In genomic region chr16:16116841-16117240, GRCh38 we compare ENCODE assay signal across 22 cellular contexts.
DNase-seq lines count a peak whose midpoint lies in the region; ATAC-seq, FAIRE-seq and TF ChIP-seq lines count a peak whose summit lies in the region.
"Had no signal": no experiment of that assay in that cellular context is flagged by ENCODE, and none has a peak within 500 bp of the region (broad histone marks: within the 10 kb centered on the region; RNA-seq: fewer than 3 reads in every experiment).

No MANE protein-coding gene starts in this region.

- no peak overlapping the region for H3K14ac ChIP-seq in IMR-90 (replicated peaks; ENCODE audit: low read depth, low read length)

- H4K20me1 ChIP-seq in IMR-90 (ENCODE audit: insufficient read depth, low read length) (peaks cover 14% of the 10 kb centered on the region), GM12878 (ENCODE audit: control insufficient read depth, insufficient read depth) (no peaks in the 10 kb centered on the region)

- TF ChIP-seq RAD21 in IMR-90 (IDR thresholded peaks at IDR 0.05; ENCODE audit: low read length) (no peak), GM12878 (IDR thresholded peaks at IDR 0.05; ENCODE audit: insufficient read depth, low read depth, low read length) (no peak)

- intact Hi-C loops in IMR-90 (cut with micrococcal nuclease), result no loop called here
- intact Hi-C loops in GM12878 (cut with micrococcal nuclease; ENCODE audit: unreplicated experiment), result no loop called here
- intact Hi-C loops in uterus (cut with DNase I; ENCODE audit: low total_unique reads), result no loop called here

- H2AFZ ChIP-seq in IMR-90 (replicated peaks; ENCODE audit: low read length, poor library complexity) (no peak overlapping the region), GM12878 (ENCODE audit: control insufficient read depth, low read depth, low read length) (no peak overlapping the region)
- H2AFZ ChIP-seq: GM23338 had no signal

- H2AK9ac ChIP-seq in IMR-90 (replicated peaks; ENCODE audit: low read depth, low read length, poor library complexity), result no peak overlapping the region

- peaks cover 8% of the 10 kb centered on the region; the same call in 1 of the 2 replicates for H3K9me1 ChIP-seq in IMR-90 (ENCODE audit: insufficient read depth, low read length)

- H3K4ac ChIP-seq in IMR-90 (ENCODE audit: low read depth, low read length), result no peak overlapping the region

- H2BK5ac ChIP-seq in IMR-90 (ENCODE audit: low read depth, low read length, poor library complexity, severe bottlenecking), result no peak overlapping the region

- no peaks in the 10 kb centered on the region for H3K27me3 Mint-ChIP-seq in osteocyte (ENCODE audit: unreplicated experiment)
- H3K27me3 Mint-ChIP-seq: B cell; CD4-positive, alpha-beta T cell; CD8-positive, alpha-beta memory T cell had no signal

- H2AK5ac ChIP-seq in IMR-90 (ENCODE audit: low read depth, low read length), result no peak overlapping the region

- H3K27ac ChIP-seq in IMR-90 (ENCODE audit: insufficient read depth, low read length), result no peak overlapping the region
- no peak overlapping the region for H3K27ac ChIP-seq in GM12878 (ENCODE audit: control insufficient read depth, insufficient read depth)
- no peak overlapping the region for H3K27ac ChIP-seq in uterus
- H3K27ac ChIP-seq: BLaER1 treated with 17β-estradiol and CSF1 and Interleukin-3, amounts not matched to agents 10 nM and 100 nM had no signal

- no peak overlapping the region for H4K5ac ChIP-seq in IMR-90 (ENCODE audit: low read depth, low read length)

- BruUV-seq in IMR-90 (replicated peaks; lab: Mats Ljungman, UMichigan), result TSS peak; percentile 4
- BruUV-seq in GM12878 (replicated peaks; lab: Mats Ljungman, UMichigan), result no TSS peak

- H3K9me3 ChIP-seq in IMR-90 (ENCODE audit: control insufficient read depth, insufficient read depth, low read length) (peaks cover 5% of the 10 kb centered on the region; the same call in 1 of the 2 replicates), GM12878 (replicated peaks; ENCODE audit: control insufficient read depth, insufficient read depth, low read length) (peaks cover 17% of the 10 kb centered on the region), uterus (no peaks in the 10 kb centered on the region)

- FAIRE-seq in GM12878 (lab: Jason Lieb, UNC), result no peak
- FAIRE-seq: GM12892 had no signal

- no peak overlapping the region for H2BK120ac ChIP-seq in IMR-90 (ENCODE audit: low read depth, low read length)

- no peaks in the 10 kb centered on the region for H3K4me1 Mint-ChIP-seq in osteocyte (ENCODE audit: unreplicated experiment)
- H3K4me1 Mint-ChIP-seq: B cell; CD8-positive, alpha-beta memory T cell; GM23338; H9 had no signal

- peaks cover 75% of the 10 kb centered on the region for H3K36me3 Mint-ChIP-seq in osteocyte (ENCODE audit: unreplicated experiment)

- ATAC-seq in IMR-90 (ENCODE audit: low read depth) (no peak), GM12878 (no peak), HG02973 (IDR thresholded peaks at IDR 0.05; ENCODE audit: unreplicated experiment) (no peak), HG03280 (IDR thresholded peaks at IDR 0.05; ENCODE audit: unreplicated experiment) (no peak)
- ATAC-seq: GM23338, HCT116 had no signal

- dilution Hi-C loops in IMR-90 (cut with HindIII; ENCODE audit: low sequenced_read_pairs, unreplicated experiment), result no loop called here

- H3K18ac ChIP-seq in IMR-90 (ENCODE audit: low read depth, low read length), result no peak overlapping the region

- H3K56ac ChIP-seq in IMR-90 (ENCODE audit: extremely low read depth, insufficient read depth, low read length), result no peak overlapping the region

- peaks cover 41 to 64% of the 10 kb centered on the region in 2 experiments for H3K79me1 ChIP-seq in IMR-90 (ENCODE audit: low read depth in 1 of 2, low read length in 2 of 2)

- H3K27ac Mint-ChIP-seq in osteocyte (ENCODE audit: unreplicated experiment), result peak overlapping the region; percentile 50
- H3K27ac Mint-ChIP-seq: B cell; CD14-positive monocyte; CD4-positive, alpha-beta T cell; CD8-positive, alpha-beta memory T cell; GM23338; H9; HFFc6 had no signal

- H3K23ac ChIP-seq in IMR-90 (ENCODE audit: low read depth, low read length), result no peak overlapping the region

- no peaks in the 10 kb centered on the region for H3K9me3 Mint-ChIP-seq in osteocyte (ENCODE audit: unreplicated experiment)
- H3K9me3 Mint-ChIP-seq: CD4-positive, alpha-beta T cell; GM23338; H9; HFFc6 had no signal

- SMC1A ChIA-PET in GM12878 (lab: Charles Lee; ENCODE audit: uncharacterized antibody, unreplicated experiment), result no interaction called here

- H3K4me1 ChIP-seq in IMR-90 (ENCODE audit: control insufficient read depth, insufficient read depth, low read length) (no peaks in the 10 kb centered on the region), GM12878 (ENCODE audit: control insufficient read depth, insufficient read depth, low read length) (no peaks in the 10 kb centered on the region), uterus (no peaks in the 10 kb centered on the region)
- H3K4me1 ChIP-seq: BLaER1 treated with 17β-estradiol and CSF1 and Interleukin-3, amounts not matched to agents 10 nM and 100 nM had no signal

- H3K9ac ChIP-seq in IMR-90 (ENCODE audit: low read depth, low read length), result no peak overlapping the region
- H3K9ac ChIP-seq in GM12878 (ENCODE audit: control insufficient read depth, insufficient read depth, low read length), result no peak overlapping the region
- H3K9ac ChIP-seq: BLaER1 treated with 17β-estradiol and CSF1 and Interleukin-3, amounts not matched to agents 10 nM and 100 nM had no signal

- no peak for DNase-seq in IMR-90
- DNase-seq in GM12878 (ENCODE audit: low read depth, low spot score), result no peak
- peak; percentile 44 for DNase-seq in fibroblast of mammary gland (ENCODE audit: low read depth)
- DNase-seq in osteocyte (ENCODE audit: extremely low spot score, unreplicated experiment), result no peak
- no peak for DNase-seq in uterus
- no peak for DNase-seq in activated T-cell treated with anti-CD3 and anti-CD28 coated beads for 4 hours
- DNase-seq: Calu3; CD4-positive, alpha-beta T cell; CD8-positive, alpha-beta memory T cell; DMS53; DMS79 treated with DMSO at 0.1 percent for 48 hours; GF-D8; H9; HFFc6 had no signal

- no peak overlapping the region for H3K4me2 ChIP-seq in IMR-90 (ENCODE audit: low read depth, low read length)
- no peak overlapping the region for H3K4me2 ChIP-seq in GM12878 (ENCODE audit: control insufficient read depth, insufficient read depth)
- H3K4me2 ChIP-seq: BLaER1 treated with 17β-estradiol and CSF1 and Interleukin-3, amounts not matched to agents 10 nM and 100 nM; GM23338 had no signal

- H4K91ac ChIP-seq in IMR-90 (ENCODE audit: insufficient read depth, low read depth, low read length), result no peak overlapping the region

- no peak overlapping the region for H3K4me3 Mint-ChIP-seq in osteocyte (ENCODE audit: unreplicated experiment)
- H3K4me3 Mint-ChIP-seq: B cell; CD14-positive monocyte; CD4-positive, alpha-beta T cell; CD8-positive, alpha-beta memory T cell; GM23338; H9; HFFc6 had no signal

- H3K79me2 ChIP-seq in GM12878 (ENCODE audit: control insufficient read depth, insufficient read depth, low read length), result no peaks in the 10 kb centered on the region

- H3K27me3 ChIP-seq in IMR-90 (ENCODE audit: control insufficient read depth, insufficient read depth, low read length), result no peaks in the 10 kb centered on the region
- H3K27me3 ChIP-seq in GM12878 (replicated peaks in 1 of 2; ENCODE audit: control insufficient read depth in 2 of 2, insufficient read depth in 2 of 2, low read length in 1 of 2), result no peaks in the 10 kb centered on the region
- H3K27me3 ChIP-seq in uterus, result no peaks in the 10 kb centered on the region
- H3K27me3 ChIP-seq: BLaER1 treated with 17β-estradiol and CSF1 and Interleukin-3, amounts not matched to agents 10 nM and 100 nM had no signal

- H3K36me3 ChIP-seq in IMR-90 (ENCODE audit: control insufficient read depth, insufficient read depth, low read length), result peaks cover 80% of the 10 kb centered on the region
- H3K36me3 ChIP-seq in GM12878 (ENCODE audit: control insufficient read depth in 2 of 2, insufficient read depth in 2 of 2, low read length in 1 of 2), result peaks cover 19 to 57% of the 10 kb centered on the region in 2 experiments
- no peaks in the 10 kb centered on the region for H3K36me3 ChIP-seq in uterus

- POLR2A ChIA-PET in IMR-90 (lab: Charles Lee; ENCODE audit: unreplicated experiment) (no interaction called here), GM12878 (lab: Charles Lee) (no interaction called here)

- 100% methylated on average over 2 of the region's 7 CpGs; no CpG with 5 or more reads in 1 of the 2 experiments for WGBS in IMR-90 (ENCODE audit: extremely low coverage in 2 of 2, insufficient read length in 1 of 2), 2 experiments
- 98% methylated on average over 7 of the region's 7 CpGs for WGBS in GM12878 (ENCODE audit: insufficient coverage, insufficient replicate concordance, low lambda C conversion rate, missing lambda C conversion rate)

- no peak for TF ChIP-seq EP300 in GM12878 (IDR thresholded peaks at IDR 0.05; ENCODE audit: borderline replicate concordance in 1 of 2, control insufficient read depth in 1 of 2, low read depth in 2 of 2, low read length in 2 of 2)

- H3K4me3 ChIP-seq in IMR-90 (ENCODE audit: insufficient read depth, low read depth, low read length) (no peak overlapping the region), GM12878 (no peak overlapping the region), fibroblast of mammary gland (ENCODE audit: control insufficient read depth, low read depth, low read length) (no peak overlapping the region), uterus (no peak overlapping the region)
- H3K4me3 ChIP-seq: GM23338 had no signal

- no peak overlapping the region for H4K8ac ChIP-seq in IMR-90 (ENCODE audit: low read depth in 2 of 2, low read length in 2 of 2)

- H2BK20ac ChIP-seq in IMR-90 (ENCODE audit: low read depth, low read length), result no peak overlapping the region

- in situ Hi-C loops in IMR-90 (cut with MboI; ENCODE audit: low sequenced_read_pairs) (no loop called here), GM12878 (cut with MboI) (no loop called here)

- H2BK15ac ChIP-seq in IMR-90 (ENCODE audit: low read depth, low read length), result no peak overlapping the region

- RAD21 ChIA-PET in GM12878 (lab: Charles Lee; ENCODE audit: unreplicated experiment), result no interaction called here

- TF ChIP-seq CTCF in IMR-90 (conservative IDR thresholded peaks at IDR 0.05; ENCODE audit: low read depth, low read length) (no peak), GM12878 (IDR thresholded peaks at IDR 0.05 in 2 of 3, conservative IDR thresholded peaks at IDR 0.05 in 1 of 3; ENCODE audit: control insufficient read depth in 2 of 3, extremely low read depth in 1 of 3, insufficient read depth in 1 of 3, low read depth in 3 of 3, low read length in 3 of 3) (no peak), fibroblast of mammary gland (conservative IDR thresholded peaks at IDR 0.05; ENCODE audit: control insufficient read depth, insufficient read depth, low read depth, low read length) (no peak), osteocyte (IDR thresholded peaks at IDR 0.05) (no peak), uterus (IDR thresholded peaks at IDR 0.05) (no peak)

- TF ChIP-seq POLR2A in IMR-90 (IDR thresholded peaks at IDR 0.05; ENCODE audit: low read depth, low read length), result no peak
- TF ChIP-seq POLR2A in GM12878 (IDR thresholded peaks at IDR 0.05; ENCODE audit: low read depth, low read length), result no peak
- no peak for TF ChIP-seq POLR2A in uterus (IDR thresholded peaks at IDR 0.05)

- CTCF ChIA-PET in IMR-90 (lab: Yijun Ruan, JAX), result no interaction called here
- CTCF ChIA-PET in GM12878 (lab: Yijun Ruan, JAX), result no interaction called here

TF ChIP-seq in GM12878, 131 proteins besides CTCF, POLR2A, EP300 and RAD21 (continues in another document):
- TF ChIP-seq CBX5 (IDR thresholded peaks at IDR 0.05; ENCODE audit: low read depth), result 0 out of 2 replicates have a peak, but pooled peaks have one; percentile 29
